In the genomic region with DNA sequence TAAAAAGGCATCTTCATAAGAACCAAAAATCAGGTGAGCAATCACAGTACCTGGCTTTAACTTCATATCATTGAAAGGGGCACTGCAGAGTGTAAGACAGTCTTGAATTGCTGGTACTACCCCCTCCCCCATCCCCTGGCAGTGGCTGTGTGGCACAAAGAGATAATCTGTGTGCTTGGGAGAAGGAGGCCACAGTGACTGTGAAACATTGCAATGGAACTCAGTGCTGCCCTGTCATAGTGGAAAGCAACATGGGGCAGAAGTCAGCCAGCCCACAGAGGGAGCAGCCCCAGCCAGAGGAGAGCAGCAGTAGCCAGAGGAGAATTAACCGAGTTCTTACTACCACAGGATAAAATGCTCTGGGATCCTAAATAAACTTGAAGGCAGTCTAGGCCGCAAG, we compare ENCODE assay signal across 25 cellular contexts.
"Had no signal": no experiment of that assay in that cellular context is flagged by ENCODE, and none has a peak within 500 bp of the region (broad histone marks: within the 10 kb centered on the region; RNA-seq: fewer than 3 reads in every experiment).

No MANE protein-coding gene starts in this region.

- H3K9me3 ChIP-seq: mucosa of descending colon, upper lobe of left lung, vagina had no signal

- H3K27ac Mint-ChIP-seq: activated CD4-positive, alpha-beta T cell treated with anti-CD3 and anti-CD28 coated beads, Interleukin-2, amount 10 ng/mL, durations not matched to agents 7 days and 5 days; activated CD8-positive, alpha-beta T cell treated with anti-CD3 and anti-CD28 coated beads for 36 hours; activated T-helper 17 cell treated with anti-CD3 and anti-CD28 coated beads, Interleukin-2, amount 50 U/mL, for 72 hours; endodermal cell; nephron; stimulated activated naive CD8-positive, alpha-beta T cell treated with anti-CD3 and anti-CD28 coated beads, Interleukin-15, Interleukin-2, amounts not matched to agents 100 ng/mL and 50 ng/mL, for 24 hours; T-helper 1 cell treated with Interleukin-12 subunit alpha and Interleukin-12 subunit beta and Interleukin-4 antibody, amounts not matched to agents 30 μg/mL and 1 μg/mL, for 36 hours had no signal

- H3K4me3 ChIP-seq: left lung, mucosa of descending colon, upper lobe of left lung, vagina had no signal

- H3K79me2 ChIP-seq: parathyroid adenoma had no signal

- H3K4me1 Mint-ChIP-seq: activated CD4-positive, alpha-beta T cell treated with anti-CD3 and anti-CD28 coated beads, Interleukin-2, amount 10 ng/mL, durations not matched to agents 7 days and 5 days; nephron had no signal

- H3K36me3 ChIP-seq: left lung, upper lobe of left lung, vagina had no signal

- H3K9me3 Mint-ChIP-seq: activated CD8-positive, alpha-beta T cell treated with anti-CD3 and anti-CD28 coated beads for 36 hours; activated T-cell treated with anti-CD3 and anti-CD28 coated beads, Interleukin-2, amount 50 U/mL, for 4 hours; activated T-helper 17 cell treated with anti-CD3 and anti-CD28 coated beads, Interleukin-2, amount 50 U/mL, for 72 hours; endodermal cell; nephron; T-helper 1 cell treated with Interleukin-12 subunit alpha and Interleukin-12 subunit beta and Interleukin-4 antibody, amounts not matched to agents 30 μg/mL and 1 μg/mL, for 36 hours had no signal

- H2AFZ ChIP-seq: parathyroid adenoma had no signal

- ATAC-seq: activated CD8-positive, alpha-beta T cell treated with anti-CD3 and anti-CD28 coated beads for 36 hours; activated T-cell treated with anti-CD3 and anti-CD28 coated beads, Interleukin-2, amount 50 U/mL, for 4 hours; activated T-helper 17 cell treated with anti-CD3 and anti-CD28 coated beads, Interleukin-2, amount 50 U/mL, for 72 hours; esophagus mucosa; left lung; right cardiac atrium had no signal

- H3K4me3 Mint-ChIP-seq: activated CD4-positive, alpha-beta T cell treated with anti-CD3 and anti-CD28 coated beads, Interleukin-2, amount 10 ng/mL, durations not matched to agents 7 days and 5 days; activated CD8-positive, alpha-beta T cell treated with anti-CD3 and anti-CD28 coated beads for 36 hours; activated T-cell treated with anti-CD3 and anti-CD28 coated beads, Interleukin-2, amount 50 U/mL, for 4 hours; activated T-helper 17 cell treated with anti-CD3 and anti-CD28 coated beads, Interleukin-2, amount 50 U/mL, for 72 hours; endodermal cell; nephron; stimulated activated naive CD8-positive, alpha-beta T cell treated with anti-CD3 and anti-CD28 coated beads, Interleukin-15, Interleukin-2, amounts not matched to agents 100 ng/mL and 50 ng/mL, for 24 hours; T-helper 1 cell treated with Interleukin-12 subunit alpha and Interleukin-12 subunit beta and Interleukin-4 antibody, amounts not matched to agents 30 μg/mL and 1 μg/mL, for 36 hours had no signal

- H3K9ac ChIP-seq: parathyroid adenoma had no signal

- H3K27me3 Mint-ChIP-seq: activated CD4-positive, alpha-beta T cell treated with anti-CD3 and anti-CD28 coated beads, Interleukin-2, amount 10 ng/mL, durations not matched to agents 7 days and 5 days; activated CD8-positive, alpha-beta T cell treated with anti-CD3 and anti-CD28 coated beads for 36 hours; activated T-helper 17 cell treated with anti-CD3 and anti-CD28 coated beads, Interleukin-2, amount 50 U/mL, for 72 hours; stimulated activated naive CD8-positive, alpha-beta T cell treated with anti-CD3 and anti-CD28 coated beads, Interleukin-15, Interleukin-2, amounts not matched to agents 100 ng/mL and 50 ng/mL, for 24 hours had no signal

- H3K27ac ChIP-seq: left lung, parathyroid adenoma, upper lobe of left lung, vagina had no signal

- H3K4me1 ChIP-seq: parathyroid adenoma, upper lobe of left lung, vagina had no signal

- H3K27me3 ChIP-seq: left lung, upper lobe of left lung, vagina had no signal

- DNase-seq: activated CD4-positive, alpha-beta T cell treated with anti-CD3 and anti-CD28 coated beads, Interleukin-2, amount 10 ng/mL, durations not matched to agents 7 days and 5 days; activated CD4-positive, CD25-positive, alpha-beta regulatory T cell treated with anti-CD3 and anti-CD28 coated beads, Interleukin-2, amount 50 U/mL, for 72 hours; activated CD8-positive, alpha-beta T cell treated with anti-CD3 and anti-CD28 coated beads for 36 hours; activated gamma-delta T cell treated with Interleukin-2 at 50 U/mL for 16 hours; activated naive CD4-positive, alpha-beta T cell treated with anti-CD3 and anti-CD28 coated beads, Interleukin-2, amount 50 U/mL, for 16 hours; activated T-cell treated with anti-CD3 and anti-CD28 coated beads, Interleukin-2, amount 50 U/mL, for 4 hours; amniotic stem cell; caudate nucleus; endodermal cell; foreskin melanocyte; left lung; mucosa of descending colon; nucleus accumbens; right cardiac atrium; stimulated activated CD4-positive, alpha-beta T cell treated with anti-CD3 and anti-CD28 coated beads, Interleukin-2, amount 100 ng/mL, for 48 hours; SW 1271; T1000; upper lobe of left lung had no signal
